Comparison of ENCODE assay signal across 26 cellular contexts in the genomic region with DNA sequence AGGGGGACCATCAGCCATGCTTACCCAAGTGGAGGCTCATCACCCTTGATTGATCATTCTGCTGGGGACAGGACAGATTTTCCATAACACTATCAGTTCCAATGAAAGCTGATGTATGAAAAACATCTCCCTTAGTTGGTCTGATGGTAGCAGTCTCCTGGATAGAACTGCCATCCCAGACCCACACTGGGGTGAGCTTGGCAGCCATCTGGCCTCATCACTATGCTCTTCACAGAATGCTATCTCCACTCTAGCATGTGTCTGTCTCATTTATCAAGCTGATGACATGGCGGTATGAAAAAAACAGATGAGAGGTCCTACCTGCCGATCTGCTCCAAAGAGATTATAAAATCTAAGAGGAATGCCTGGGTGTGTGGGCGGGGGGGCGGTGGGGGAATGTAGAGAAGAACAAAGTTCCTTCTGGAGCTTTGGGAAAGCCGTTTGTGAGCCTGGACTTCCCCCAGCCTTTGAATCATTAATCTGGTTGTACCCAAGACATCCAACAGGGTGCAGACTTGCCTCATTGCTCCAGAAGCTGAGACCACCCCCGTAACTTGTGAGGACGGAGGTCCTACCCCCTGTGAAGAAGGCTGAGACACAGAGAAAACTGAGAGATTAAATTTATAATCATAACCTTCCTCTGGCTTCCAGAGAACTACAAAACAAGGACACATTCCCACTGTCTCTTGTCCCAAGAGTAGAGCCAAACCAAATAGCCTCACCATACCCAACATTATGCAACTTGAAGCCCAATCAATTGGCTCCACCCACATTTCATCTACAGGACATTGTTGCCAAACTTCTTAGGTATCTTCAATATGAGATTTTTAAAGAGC.
DNase-seq lines count a peak whose midpoint lies in the region; ATAC-seq, FAIRE-seq and TF ChIP-seq lines count a peak whose summit lies in the region.
"Had no signal": no experiment of that assay in that cellular context is flagged by ENCODE, and none has a peak within 500 bp of the region (broad histone marks: within the 10 kb centered on the region; RNA-seq: fewer than 3 reads in every experiment).

No MANE protein-coding gene starts in this region.

- no peaks in the 10 kb centered on the region for H3K36me3 Mint-ChIP-seq in natural killer cell
- no peaks in the 10 kb centered on the region for H3K36me3 Mint-ChIP-seq in CD8-positive, alpha-beta memory T cell
- H3K36me3 Mint-ChIP-seq: IgD-negative memory B cell; memory B cell; naive B cell; stimulated activated naive B cell treated with anti-CD40 and anti-IgM and Interleukin-4, amounts not matched to agents 10 μg/mL and 1 μg/mL and 100 μg/mL, for 72 hours had no signal

- no peaks in the 10 kb centered on the region for H3K79me1 ChIP-seq in H1 (ENCODE audit: low read depth, low read length)

- H2AFZ ChIP-seq in H1 (ENCODE audit: low read length) = no peak overlapping the region

- no peak overlapping the region for H4K5ac ChIP-seq in H1 (ENCODE audit: insufficient read length, low read depth, low read length)

- no peaks in the 10 kb centered on the region for H3K23me2 ChIP-seq in H1 (ENCODE audit: low read depth, low read length)

- H3K4me1 Mint-ChIP-seq in natural killer cell = no peaks in the 10 kb centered on the region
- H3K4me1 Mint-ChIP-seq in CD8-positive, alpha-beta memory T cell = no peaks in the 10 kb centered on the region
- H3K4me1 Mint-ChIP-seq: B cell; memory B cell; naive B cell; stimulated activated naive B cell treated with anti-CD40 and anti-IgM and Interleukin-4, amounts not matched to agents 10 μg/mL and 1 μg/mL and 100 μg/mL, for 72 hours had no signal

- peak; percentile 78 to 87 (median 84) for ATAC-seq in right lobe of liver
- no peak for ATAC-seq in natural killer cell
- ATAC-seq: activated CD8-positive, alpha-beta T cell treated with anti-CD3 and anti-CD28 coated beads for 36 hours; activated T-cell treated with anti-CD3 and anti-CD28 coated beads, Interleukin-2, amount 50 U/mL, for 4 hours; sciatic nerve; stimulated activated naive B cell treated with anti-CD40 and anti-IgM and Interleukin-4, amounts not matched to agents 10 μg/mL and 1 μg/mL and 100 μg/mL, for 72 hours had no signal

- H3K36me3 ChIP-seq in H1 (ENCODE audit: control insufficient read depth in 2 of 4, insufficient read depth in 4 of 4, low read length in 3 of 4) (no peaks in the 10 kb centered on the region), right lobe of liver (no peaks in the 10 kb centered on the region)
- H3K36me3 ChIP-seq in CD8-positive, alpha-beta memory T cell (ENCODE audit: insufficient read depth, low read length) = no peaks in the 10 kb centered on the region
- H3K36me3 ChIP-seq: ovary had no signal

- peak; percentile 53 to 70 for TF ChIP-seq RAD21 in H1 (IDR thresholded peaks at IDR 0.05 in 1 of 2, conservative IDR thresholded peaks at IDR 0.05 in 1 of 2; ENCODE audit: low read depth in 2 of 2, low read length in 2 of 2)

- POLR2A ChIA-PET in H1 (lab: Charles Lee; ENCODE audit: partially characterized antibody) = no interaction called here
- POLR2A ChIA-PET in CD8-positive, alpha-beta memory T cell (lab: Charles Lee) = no interaction called here

- no peaks in the 10 kb centered on the region for H3K9me3 Mint-ChIP-seq in natural killer cell
- H3K9me3 Mint-ChIP-seq in CD8-positive, alpha-beta memory T cell = no peaks in the 10 kb centered on the region
- H3K9me3 Mint-ChIP-seq: activated CD8-positive, alpha-beta T cell treated with anti-CD3 and anti-CD28 coated beads for 36 hours; activated T-cell treated with anti-CD3 and anti-CD28 coated beads, Interleukin-2, amount 50 U/mL, for 4 hours; IgD-negative memory B cell; memory B cell had no signal

- H3K14ac ChIP-seq in H1 (ENCODE audit: insufficient read length) = no peak overlapping the region

- TF ChIP-seq POLR2A in H1 (IDR thresholded peaks at IDR 0.05; ENCODE audit: control extremely low read depth in 1 of 2, low read depth in 2 of 2, low read length in 2 of 2) (no peak), right lobe of liver (IDR thresholded peaks at IDR 0.05) (no peak)

- no peak overlapping the region for H3K9ac ChIP-seq in H1 (replicated peaks in 1 of 4; ENCODE audit: extremely low read depth in 1 of 4, low read depth in 3 of 4, low read length in 3 of 4)

- H3K79me2 ChIP-seq in H1 (ENCODE audit: control insufficient read depth in 1 of 2, insufficient read depth in 2 of 2, low read length in 2 of 2) = no peaks in the 10 kb centered on the region

- no peak overlapping the region for H3K18ac ChIP-seq in H1 (ENCODE audit: extremely low read depth, low read length)

- H3K4me3 Mint-ChIP-seq in natural killer cell = no peak overlapping the region
- no peak overlapping the region for H3K4me3 Mint-ChIP-seq in CD8-positive, alpha-beta memory T cell
- H3K4me3 Mint-ChIP-seq: activated CD8-positive, alpha-beta T cell treated with anti-CD3 and anti-CD28 coated beads for 36 hours; activated T-cell treated with anti-CD3 and anti-CD28 coated beads, Interleukin-2, amount 50 U/mL, for 4 hours; B cell; IgD-negative memory B cell; memory B cell; naive B cell; stimulated activated naive B cell treated with anti-CD40 and anti-IgM and Interleukin-4, amounts not matched to agents 10 μg/mL and 1 μg/mL and 100 μg/mL, for 72 hours had no signal

- intact Hi-C loops in right lobe of liver (cut with DNase I) (no loop called here), natural killer cell (cut with micrococcal nuclease) (no loop called here)

- H4K8ac ChIP-seq in H1 (ENCODE audit: extremely low read depth, insufficient read depth, low read length) = no peak overlapping the region

- TF ChIP-seq CTCF in H1 (IDR thresholded peaks at IDR 0.05; ENCODE audit: control extremely low read depth in 1 of 3, insufficient read depth in 1 of 3, low read depth in 1 of 3, low read length in 3 of 3) (peak; percentile 32 to 40 (median 35); a peak in 3 of 4 replicates), right lobe of liver (IDR thresholded peaks at IDR 0.05) (peak; percentile 21 to 39 (median 31)), natural killer cell (IDR thresholded peaks at IDR 0.05) (no peak)

- no peak overlapping the region for H3K4me3 ChIP-seq in H1 (ENCODE audit: extremely low read depth in 1 of 4, insufficient read depth in 2 of 4, low read depth in 3 of 4, low read length in 4 of 4)
- H3K4me3 ChIP-seq in right lobe of liver = peak overlapping the region in 2 of 3 donors; percentile 32 to 41
- H3K4me3 ChIP-seq in CD8-positive, alpha-beta memory T cell (ENCODE audit: low read length) = no peak overlapping the region
- H3K4me3 ChIP-seq: ovary had no signal

- H2BK12ac ChIP-seq in H1 (ENCODE audit: low read depth, low read length) = no peak overlapping the region

- H2BK15ac ChIP-seq in H1 (ENCODE audit: low read length) = no peak overlapping the region

- FAIRE-seq in H1 (lab: Jason Lieb, UNC) = no peak
- FAIRE-seq: kidney had no signal

- H3K56ac ChIP-seq in H1 (replicated peaks; ENCODE audit: insufficient read length, low read depth, low read length) = no peak overlapping the region

- no peak overlapping the region for H2BK120ac ChIP-seq in H1 (replicated peaks; ENCODE audit: low read depth, low read length)

- no peak overlapping the region for H2AK5ac ChIP-seq in H1 (ENCODE audit: low read depth, low read length)

- H3K27ac ChIP-seq in H1 (ENCODE audit: low read depth, low read length) = no peak overlapping the region
- peak overlapping the region in 2 of 3 donors; percentile 72 to 88 for H3K27ac ChIP-seq in right lobe of liver
- no peak overlapping the region for H3K27ac ChIP-seq in CD8-positive, alpha-beta memory T cell (ENCODE audit: low read depth, low read length)
- H3K27ac ChIP-seq: ovary had no signal

- H2BK5ac ChIP-seq in H1 (ENCODE audit: low read depth, low read length) = no peak overlapping the region

- no peak overlapping the region for H2BK20ac ChIP-seq in H1 (ENCODE audit: low read length)

- TF ChIP-seq EP300 in H1 (IDR thresholded peaks at IDR 0.05; ENCODE audit: borderline replicate concordance in 1 of 2, low read depth in 2 of 2, low read length in 2 of 2) = no peak

- DNase-seq in ELF-1 (ENCODE audit: low read depth, low spot score) (peak; percentile 46), NCI-H1694 treated with DMSO at 0.1 percent for 48 hours (lab: John Stamatoyannopoulos, UW) (peak; percentile 88), H1 (ENCODE audit: low read depth in 1 of 2, low spot score in 2 of 2) (no peak), right lobe of liver (peak in 2 of 3 donors; percentile 33 to 80), NAMALWA (ENCODE audit: low spot score) (no peak), NOMO-1 (lab: John Stamatoyannopoulos, UW; ENCODE audit: unreplicated experiment in 2 of 2) (no peak), natural killer cell (no peak)
- no peak for DNase-seq in CD8-positive, alpha-beta memory T cell
- DNase-seq: activated CD4-positive, CD25-positive, alpha-beta regulatory T cell; activated CD8-positive, alpha-beta T cell treated with anti-CD3 and anti-CD28 coated beads for 36 hours; activated naive CD4-positive, alpha-beta T cell treated with anti-CD3 and anti-CD28 coated beads, Interleukin-2, amount 50 U/mL, for 16 hours; activated T-cell treated with anti-CD3 and anti-CD28 coated beads, Interleukin-2, amount 50 U/mL, for 4 hours; aorta; GDM1; hypothalamus; kidney; MM.1S; naive B cell; OCI-M1; ovary; SIG-M5; stimulated activated naive B cell treated with anti-CD40 and anti-IgM and Interleukin-4, amounts not matched to agents 10 μg/mL and 1 μg/mL and 100 μg/mL, for 72 hours had no signal

- no peaks in the 10 kb centered on the region for H3K9me3 ChIP-seq in H1 (ENCODE audit: insufficient read depth in 2 of 2, low read depth in 1 of 2, low read length in 1 of 2)
- no peaks in the 10 kb centered on the region for H3K9me3 ChIP-seq in right lobe of liver
- H3K9me3 ChIP-seq in CD8-positive, alpha-beta memory T cell (ENCODE audit: low read length) = no peaks in the 10 kb centered on the region
- H3K9me3 ChIP-seq: ovary had no signal

- CTCF ChIA-PET in H1 (lab: Charles Lee; ENCODE audit: partially characterized antibody) = interaction anchor here (0.5 to 3.7 kb wide), 43 partner anchors 8 to 397 kb away, joined by 3 to 27 read pairs (median 4); no protein-coding TSS in a partner anchor
- CTCF ChIA-PET in CD8-positive, alpha-beta memory T cell (lab: Charles Lee) = no interaction called here

- H3K27me3 ChIP-seq in H1 (replicated peaks in 1 of 4; ENCODE audit: control insufficient read depth in 3 of 4, extremely low read depth in 1 of 4, insufficient read depth in 3 of 4, low read length in 3 of 4) (no peaks in the 10 kb centered on the region), right lobe of liver (no peaks in the 10 kb centered on the region)
- H3K27me3 ChIP-seq in CD8-positive, alpha-beta memory T cell (ENCODE audit: insufficient read depth, low read length, poor library complexity, severe bottlenecking) = no peaks in the 10 kb centered on the region
- H3K27me3 ChIP-seq: ovary had no signal

- WGBS in H1 (ENCODE audit: extremely low coverage in 1 of 2, insufficient coverage in 1 of 2, insufficient read length in 1 of 2, insufficient replicate concordance in 2 of 2, low coverage in 1 of 2, low lambda C conversion rate in 2 of 2, missing lambda C conversion rate in 1 of 2), 2 experiments = 75% methylated on average over 6 of the region's 7 CpGs; no CpG with 5 or more reads in 1 of the 2 experiments
- 21% methylated on average over 4 of the region's 7 CpGs for WGBS in right lobe of liver (ENCODE audit: insufficient coverage, low coverage, low lambda C conversion rate, missing lambda C conversion rate)

- H3K27ac Mint-ChIP-seq in natural killer cell = no peak overlapping the region
- H3K27ac Mint-ChIP-seq in CD8-positive, alpha-beta memory T cell = no peak overlapping the region
- H3K27ac Mint-ChIP-seq: activated CD8-positive, alpha-beta T cell treated with anti-CD3 and anti-CD28 coated beads for 36 hours; B cell; IgD-negative memory B cell; memory B cell; stimulated activated naive B cell treated with anti-CD40 and anti-IgM and Interleukin-4, amounts not matched to agents 10 μg/mL and 1 μg/mL and 100 μg/mL, for 72 hours had no signal

- peaks cover 6 to 8% of the 10 kb centered on the region in 2 donors for H3K27me3 Mint-ChIP-seq in natural killer cell (ENCODE audit: low read depth in 2 of 2)
- H3K27me3 Mint-ChIP-seq in CD8-positive, alpha-beta memory T cell = peaks cover 0 to 2% of the 10 kb centered on the region in 2 donors
- H3K27me3 Mint-ChIP-seq: memory B cell had no signal

- H4K91ac ChIP-seq in H1 (replicated peaks; ENCODE audit: insufficient read length, low read length) = no peak overlapping the region

- no peak overlapping the region for H3K4ac ChIP-seq in H1 (replicated peaks; ENCODE audit: insufficient read length, low read depth, low read length)

- H3K4me2 ChIP-seq in H1 (ENCODE audit: insufficient read depth in 1 of 2, low read depth in 2 of 2, low read length in 2 of 2) = no peak overlapping the region

- no peak overlapping the region for H3K23ac ChIP-seq in H1 (ENCODE audit: insufficient read length)

- no peaks in the 10 kb centered on the region for H4K20me1 ChIP-seq in H1 (replicated peaks in 1 of 2; ENCODE audit: control insufficient read depth in 1 of 2, insufficient read depth in 2 of 2, low read length in 2 of 2)

- H3K4me1 ChIP-seq in H1 (replicated peaks in 1 of 4; ENCODE audit: control insufficient read depth in 3 of 4, insufficient read depth in 4 of 4, low read length in 3 of 4) (peaks cover 0 to 4% (median 0%) of the 10 kb centered on the region in 4 experiments; a peak in 2 of 7 replicates), right lobe of liver (peaks cover 0 to 23% (median 7%) of the 10 kb centered on the region in 4 donors)
- H3K4me1 ChIP-seq in CD8-positive, alpha-beta memory T cell (ENCODE audit: insufficient read depth, low read length) = no peaks in the 10 kb centered on the region

Comparison
In these comparisons a context has a peak if more than half of its experiments do, and no peak if none do; other contexts are left out.
1. DNase-seq: peak in ELF-1 (single experiment), NCI-H1694 treated with DMSO at 0.1 percent for 48 hours (single experiment) and right lobe of liver (2 of 3); none in H1 (0 of 2), NAMALWA (single experiment), NOMO-1 (0 of 2), natural killer cell (single experiment) and CD8-positive, alpha-beta memory T cell (0 of 5).
2. H3K27ac ChIP-seq: peak in right lobe of liver (2 of 3); none in H1 (single experiment) and CD8-positive, alpha-beta memory T cell (single experiment).
3. H3K4me3 ChIP-seq: peak in right lobe of liver (2 of 3); none in H1 (0 of 4) and CD8-positive, alpha-beta memory T cell (single experiment).
4. ATAC-seq: peak in right lobe of liver (4 of 4); none in natural killer cell (0 of 3).